Comparison of ENCODE assay signal across 10 cellular contexts in genomic region chr12:662541-663292, GRCh38. TPM values are rescaled to one million over a fixed set of nuclear protein-coding genes. Genes with fewer than 3 reads are reported as not detected.
DNase-seq lines count a peak whose midpoint lies in the region; ATAC-seq, FAIRE-seq and TF ChIP-seq lines count a peak whose summit lies in the region.
"Had no signal": no experiment of that assay in that cellular context is flagged by ENCODE, and none has a peak within 500 bp of the region (broad histone marks: within the 10 kb centered on the region; RNA-seq: fewer than 3 reads in every experiment).

No MANE protein-coding gene starts in this region.

- H3K4me1 ChIP-seq in left lung (peaks cover 5 to 48% of the 10 kb centered on the region in 2 donors), tibial nerve (peaks cover 0 to 18% (median 0%) of the 10 kb centered on the region in 4 donors), kidney (ENCODE audit: control insufficient read depth in 1 of 2, insufficient read depth in 1 of 2, low read depth in 1 of 2, low read length in 2 of 2) (peaks cover 0 to 5% of the 10 kb centered on the region in 2 donors)

- H3K36me3 ChIP-seq in left lung (no peaks in the 10 kb centered on the region), tibial nerve (no peaks in the 10 kb centered on the region), kidney (ENCODE audit: control insufficient read depth in 1 of 2, insufficient read depth in 2 of 2, low read length in 2 of 2) (no peaks in the 10 kb centered on the region)

- H3K36me3 Mint-ChIP-seq in activated T-cell treated with anti-CD3 and anti-CD28 coated beads, Interleukin-2, amount 50 U/mL, for 4 hours (ENCODE audit: insufficient read depth) = no peaks in the 10 kb centered on the region
- H3K36me3 Mint-ChIP-seq in activated naive CD8-positive, alpha-beta T cell treated with anti-CD3 and anti-CD28 coated beads, Interleukin-2, amount 50 U/mL, for 24 hours (ENCODE audit: low read depth) = no peaks in the 10 kb centered on the region

- H3K4me1 Mint-ChIP-seq in activated T-cell treated with anti-CD3 and anti-CD28 coated beads, Interleukin-2, amount 50 U/mL, for 4 hours (ENCODE audit: low read depth) = peaks cover 47% of the 10 kb centered on the region
- H3K4me1 Mint-ChIP-seq in activated naive CD8-positive, alpha-beta T cell treated with anti-CD3 and anti-CD28 coated beads, Interleukin-2, amount 50 U/mL, for 24 hours = peaks cover 57% of the 10 kb centered on the region

- peak; percentile 4 to 11 for ATAC-seq in activated T-cell treated with anti-CD3 and anti-CD28 coated beads, Interleukin-2, amount 50 U/mL, for 4 hours
- ATAC-seq in activated naive CD8-positive, alpha-beta T cell treated with anti-CD3 and anti-CD28 coated beads, Interleukin-2, amount 50 U/mL, for 24 hours = no peak
- ATAC-seq in left lung = peak; percentile 15

- H3K4me3 ChIP-seq in left lung = no peak overlapping the region
- H3K4me3 ChIP-seq in tibial nerve = peak overlapping the region in 3 of 4 donors; percentile 2 to 34 (median 6)
- H3K4me3 ChIP-seq in kidney (ENCODE audit: low read length in 2 of 2) = peak overlapping the region in 1 of 2 donors; percentile 5

- DNase-seq in activated T-cell treated with anti-CD3 and anti-CD28 coated beads, Interleukin-2, amount 50 U/mL, for 4 hours = no peak
- DNase-seq in activated T-cell treated with anti-CD3 and anti-CD28 coated beads, Interleukin-2, amount 50 U/mL, for 1 hour = no peak
- no peak for DNase-seq in activated naive CD8-positive, alpha-beta T cell treated with anti-CD3 and anti-CD28 coated beads, Interleukin-2, amount 50 U/mL, for 24 hours
- DNase-seq in left lung (no peak), tibial nerve (ENCODE audit: low spot score in 2 of 2) (no peak), iPS-NIHi11 (ENCODE audit: low spot score) (no peak), kidney (no peak)
- DNase-seq in stimulated activated CD8-positive, alpha-beta memory T cell treated with anti-CD3 and anti-CD28 coated beads, Interleukin-4, amount 100 ng/mL, for 48 hours = no peak
- DNase-seq: HCEC 1CT, NCI-H510A treated with DMSO at 0.1 percent for 48 hours had no signal

- H3K9me3 ChIP-seq in left lung (no peaks in the 10 kb centered on the region), tibial nerve (no peaks in the 10 kb centered on the region), kidney (ENCODE audit: control insufficient read depth in 1 of 2, low read length in 2 of 2) (no peaks in the 10 kb centered on the region)

- no peaks in the 10 kb centered on the region for H3K9me3 Mint-ChIP-seq in activated T-cell treated with anti-CD3 and anti-CD28 coated beads, Interleukin-2, amount 50 U/mL, for 4 hours
- H3K9me3 Mint-ChIP-seq in activated naive CD8-positive, alpha-beta T cell treated with anti-CD3 and anti-CD28 coated beads, Interleukin-2, amount 50 U/mL, for 24 hours = no peaks in the 10 kb centered on the region

- TF ChIP-seq EP300 in tibial nerve (IDR thresholded peaks at IDR 0.05) = no peak

- 9 to 12% methylated on average over 8 of the region's 8 CpGs for WGBS in tibial nerve, 2 donors

- TF ChIP-seq CTCF in left lung (IDR thresholded peaks at IDR 0.05) (no peak), tibial nerve (IDR thresholded peaks at IDR 0.05) (no peak), kidney (IDR thresholded peaks at IDR 0.05; ENCODE audit: borderline replicate concordance, extremely low read depth, insufficient read depth) (no peak)

- H3K9ac ChIP-seq in kidney (ENCODE audit: low read length in 2 of 2) = no peak overlapping the region

- intact Hi-C loops in left lung (cut with DNase I) = no loop called here
- intact Hi-C loops in kidney (cut with DNase I) = no loop called here

- no peak for FAIRE-seq in kidney (lab: Jason Lieb, UNC)

- H3K27ac ChIP-seq in left lung (peak overlapping the region in 1 of 2 donors; percentile 76), tibial nerve (peak overlapping the region in 2 of 4 donors; percentile 12 to 25), kidney (ENCODE audit: low read depth in 2 of 2, low read length in 2 of 2) (no peak overlapping the region)

- peak overlapping the region; percentile 66 for H3K27ac Mint-ChIP-seq in activated naive CD8-positive, alpha-beta T cell treated with anti-CD3 and anti-CD28 coated beads, Interleukin-2, amount 50 U/mL, for 24 hours

- TF ChIP-seq POLR2A in tibial nerve (IDR thresholded peaks at IDR 0.05) = no peak

- H3K4me3 Mint-ChIP-seq in activated T-cell treated with anti-CD3 and anti-CD28 coated beads, Interleukin-2, amount 50 U/mL, for 4 hours = peak overlapping the region; percentile 81
- H3K4me3 Mint-ChIP-seq in activated naive CD8-positive, alpha-beta T cell treated with anti-CD3 and anti-CD28 coated beads, Interleukin-2, amount 50 U/mL, for 24 hours = peak overlapping the region; percentile 39

- H3K27me3 Mint-ChIP-seq in activated T-cell treated with anti-CD3 and anti-CD28 coated beads, Interleukin-2, amount 50 U/mL, for 4 hours (ENCODE audit: low read depth) = no peaks in the 10 kb centered on the region
- peaks cover 2% of the 10 kb centered on the region for H3K27me3 Mint-ChIP-seq in activated naive CD8-positive, alpha-beta T cell treated with anti-CD3 and anti-CD28 coated beads, Interleukin-2, amount 50 U/mL, for 24 hours

- H3K27me3 ChIP-seq in left lung = no peaks in the 10 kb centered on the region
- no peaks in the 10 kb centered on the region for H3K27me3 ChIP-seq in tibial nerve

RNA-seq across cellular contexts. Expression of gene NINJ2, which starts 0.5 kb away (rescaled TPM):
- total RNA-seq in activated T-cell treated with anti-CD3 and anti-CD28 coated beads, Interleukin-2, amount 50 U/mL, for 4 hours = 1 to 10 TPM; 2.6 to 3.7 (median 2.7) TPM
- total RNA-seq in left lung (10 to 100 TPM; 13.0 to 18.0 TPM), tibial nerve (10 to 100 TPM in 2 of 4 donors, 1 to 10 TPM in 2; 8.4 to 17.7 (median 12.6) TPM), kidney (2.8 TPM)
- 0.69 TPM for polyA plus RNA-seq in kidney (ENCODE audit: insufficient read depth, low read depth, low replicate concordance)

Comparison
In these comparisons a context has a peak if more than half of its experiments do, and no peak if none do; other contexts are left out.
1. H3K4me3 ChIP-seq: peak in tibial nerve (3 of 4); none in left lung (0 of 2).